ENCODE assay signal across 16 cellular contexts in genomic region chr5:62450259-62450658, GRCh38. TPM values are rescaled to one million over a fixed set of nuclear protein-coding genes. Genes with fewer than 3 reads are reported as not detected.
DNase-seq lines count a peak whose midpoint lies in the region; ATAC-seq, FAIRE-seq and TF ChIP-seq lines count a peak whose summit lies in the region.
"Had no signal": no experiment of that assay in that cellular context is flagged by ENCODE, and none has a peak within 500 bp of the region (broad histone marks: within the 10 kb centered on the region; RNA-seq: fewer than 3 reads in every experiment).

No MANE protein-coding gene starts in this region.

- no peak overlapping the region for H3K9ac ChIP-seq in IMR-90 (ENCODE audit: low read depth, low read length)

- no peak for TF ChIP-seq RAD21 in IMR-90 (IDR thresholded peaks at IDR 0.05; ENCODE audit: low read length)

- no peaks in the 10 kb centered on the region for H3K4me1 ChIP-seq in IMR-90 (ENCODE audit: control insufficient read depth, insufficient read depth, low read length)

- no peaks in the 10 kb centered on the region for H3K9me3 ChIP-seq in IMR-90 (ENCODE audit: control insufficient read depth, insufficient read depth, low read length)
- H3K9me3 ChIP-seq: Caco-2 had no signal

- in situ Hi-C loops in IMR-90 (cut with MboI; ENCODE audit: low sequenced_read_pairs): no loop called here

- no peak for DNase-seq in activated CD4-positive, CD25-positive, alpha-beta regulatory T cell treated with anti-CD3 and anti-CD28 coated beads, Interleukin-2, amount 50 U/mL, for 72 hours
- DNase-seq in IMR-90 (peak; percentile 27), fibroblast of mammary gland (ENCODE audit: low read depth) (peak; percentile 30), occipital lobe (lab: John Stamatoyannopoulos, UW) (no peak), GM19239 (ENCODE audit: insufficient read length, low spot score) (no peak)
- DNase-seq: Caco-2; CD8-positive, alpha-beta memory T cell; DND-41; GF-D8; H7 had no signal

- no peak overlapping the region for H3K14ac ChIP-seq in IMR-90 (replicated peaks; ENCODE audit: low read depth, low read length)

- no peak for TF ChIP-seq CTCF in IMR-90 (conservative IDR thresholded peaks at IDR 0.05; ENCODE audit: low read depth, low read length)
- no peak for TF ChIP-seq CTCF in fibroblast of mammary gland (conservative IDR thresholded peaks at IDR 0.05; ENCODE audit: control insufficient read depth, insufficient read depth, low read depth, low read length)

- CTCF ChIA-PET in IMR-90 (lab: Yijun Ruan, JAX): interaction anchor here (0.8 to 1.2 kb wide), 2 partner anchors 10 to 24 kb away, joined by 3 read pairs; no protein-coding TSS in a partner anchor

- no peak overlapping the region for H2BK20ac ChIP-seq in IMR-90 (ENCODE audit: low read depth, low read length)

- no peak for TF ChIP-seq POLR2A in IMR-90 (IDR thresholded peaks at IDR 0.05; ENCODE audit: low read depth, low read length)

- no peak overlapping the region for H3K4me3 ChIP-seq in IMR-90 (ENCODE audit: insufficient read depth, low read depth, low read length)
- no peak overlapping the region for H3K4me3 ChIP-seq in fibroblast of mammary gland (ENCODE audit: control insufficient read depth, low read depth, low read length)
- H3K4me3 ChIP-seq: GM23338, K562 had no signal

- H4K8ac ChIP-seq in IMR-90 (ENCODE audit: low read depth in 2 of 2, low read length in 2 of 2): no peak overlapping the region

- intact Hi-C loops in IMR-90 (cut with micrococcal nuclease): no loop called here

- no peak overlapping the region for H3K4me2 ChIP-seq in IMR-90 (ENCODE audit: low read depth, low read length)
- H3K4me2 ChIP-seq: GM23338 had no signal

- H4K5ac ChIP-seq in IMR-90 (ENCODE audit: low read depth, low read length): no peak overlapping the region

- H2BK5ac ChIP-seq in IMR-90 (ENCODE audit: low read depth, low read length, poor library complexity, severe bottlenecking): no peak overlapping the region

- peak; percentile 45 to 70 for ATAC-seq in activated CD4-positive, CD25-positive, alpha-beta regulatory T cell treated with anti-CD3 and anti-CD28 coated beads, Interleukin-2, amount 50 U/mL, for 24 hours
- ATAC-seq in IMR-90 (ENCODE audit: low read depth) (no peak), HG03135 (IDR thresholded peaks at IDR 0.05; ENCODE audit: unreplicated experiment) (no peak)
- ATAC-seq: GM23338, K562 had no signal

- peaks cover 2% of the 10 kb centered on the region; the same call in 1 of the 2 replicates for H3K36me3 ChIP-seq in IMR-90 (ENCODE audit: control insufficient read depth, insufficient read depth, low read length)

- WGBS in IMR-90 (ENCODE audit: extremely low coverage in 2 of 2, insufficient read length in 1 of 2), 2 experiments: no CpG with 5 or more reads among the region's 2 CpGs

- no peak overlapping the region for H3K56ac ChIP-seq in IMR-90 (ENCODE audit: extremely low read depth, insufficient read depth, low read length)

- no peaks in the 10 kb centered on the region; the same call in 1 of the 2 replicates for H3K9me1 ChIP-seq in IMR-90 (ENCODE audit: insufficient read depth, low read length)

- no peak overlapping the region for H2AK9ac ChIP-seq in IMR-90 (replicated peaks; ENCODE audit: low read depth, low read length, poor library complexity)

- H4K91ac ChIP-seq in IMR-90 (ENCODE audit: insufficient read depth, low read depth, low read length): no peak overlapping the region

- POLR2A ChIA-PET in IMR-90 (lab: Charles Lee; ENCODE audit: unreplicated experiment): no interaction called here

- dilution Hi-C loops in IMR-90 (cut with HindIII; ENCODE audit: low sequenced_read_pairs, unreplicated experiment): no loop called here

- H3K27me3 ChIP-seq in IMR-90 (ENCODE audit: control insufficient read depth, insufficient read depth, low read length): no peaks in the 10 kb centered on the region

- no peak overlapping the region for H2AK5ac ChIP-seq in IMR-90 (ENCODE audit: low read depth, low read length)

- no peak for FAIRE-seq in GM19239 (lab: Jason Lieb, UNC)
- FAIRE-seq: K562 had no signal

- H3K79me1 ChIP-seq in IMR-90 (ENCODE audit: low read depth in 1 of 2, low read length in 2 of 2): peaks cover 2 to 4% of the 10 kb centered on the region in 2 experiments

- no TSS peak for BruUV-seq in IMR-90 (replicated peaks; lab: Mats Ljungman, UMichigan)

- no peak overlapping the region for H3K4ac ChIP-seq in IMR-90 (ENCODE audit: low read depth, low read length)

- H3K23ac ChIP-seq in IMR-90 (ENCODE audit: low read depth, low read length): no peak overlapping the region

- no peak overlapping the region for H3K18ac ChIP-seq in IMR-90 (ENCODE audit: low read depth, low read length)

- no peak overlapping the region for H2BK15ac ChIP-seq in IMR-90 (ENCODE audit: low read depth, low read length)

- H3K27ac ChIP-seq in IMR-90 (ENCODE audit: insufficient read depth, low read length): no peak overlapping the region
- H3K27ac ChIP-seq: 22Rv1, HL-60 had no signal

- H2BK120ac ChIP-seq in IMR-90 (ENCODE audit: low read depth, low read length): no peak overlapping the region

- H2AFZ ChIP-seq in IMR-90 (replicated peaks; ENCODE audit: low read length, poor library complexity): no peak overlapping the region
- H2AFZ ChIP-seq: GM23338 had no signal

- H4K20me1 ChIP-seq in IMR-90 (ENCODE audit: insufficient read depth, low read length): no peaks in the 10 kb centered on the region

TF ChIP-seq in IMR-90, 13 proteins besides CTCF, POLR2A, EP300 and RAD21:
- no peak for TF ChIP-seq SMC3 (IDR thresholded peaks at IDR 0.05; ENCODE audit: low read depth, low read length)
- TF ChIP-seq CEBPB (IDR thresholded peaks at IDR 0.05; ENCODE audit: low read depth, low read length): no peak
- TF ChIP-seq FOS (IDR thresholded peaks at IDR 0.05; ENCODE audit: low read depth, low read length): no peak
- no peak for TF ChIP-seq CHD1 (IDR thresholded peaks at IDR 0.05; ENCODE audit: low read depth, low read length)
- TF ChIP-seq RCOR1 (IDR thresholded peaks at IDR 0.05; ENCODE audit: insufficient replicate concordance, low read length): no peak
- no peak for TF ChIP-seq BHLHE40 (IDR thresholded peaks at IDR 0.05; ENCODE audit: low read depth, low read length)
- TF ChIP-seq NFE2L2 (IDR thresholded peaks at IDR 0.05; ENCODE audit: low read depth, low read length): no peak
- no peak for TF ChIP-seq MAFK (IDR thresholded peaks at IDR 0.05; ENCODE audit: low read depth, low read length)
- no peak for TF ChIP-seq ELK1 (IDR thresholded peaks at IDR 0.05; ENCODE audit: borderline replicate concordance, low read depth, low read length)
- TF ChIP-seq RFX5 (IDR thresholded peaks at IDR 0.05; ENCODE audit: low read depth, low read length): no peak
- TF ChIP-seq USF2 (IDR thresholded peaks at IDR 0.05; ENCODE audit: low read depth, low read length): no peak
- TF ChIP-seq MAZ (IDR thresholded peaks at IDR 0.05; ENCODE audit: borderline replicate concordance, low read depth, low read length): no peak
- no peak for TF ChIP-seq MXI1 (IDR thresholded peaks at IDR 0.05; ENCODE audit: borderline replicate concordance, low read depth, low read length)

RNA-seq across cellular contexts. Expression of gene IPO11, which starts 37.7 kb away (rescaled TPM):
- total RNA-seq in IMR-90 (2012; rRNA removed) (34.4 and 40.0 TPM in 2 replicates), occipital lobe (35.9 TPM)
- 8.3 and 12.6 TPM in 2 replicates for polyA plus RNA-seq in IMR-90 (2012; rRNA removed)
- polyA plus RNA-seq in IMR-90 (2012; cell fraction: cytosol; rRNA removed): 3.0 and 5.3 TPM in 2 replicates
- polyA plus RNA-seq in IMR-90 (2012; cell fraction: nucleus; rRNA removed; ENCODE audit: low replicate concordance): 2.8 and 9.2 TPM in 2 replicates

RNA-seq across cellular contexts. Expression of gene DIMT1, which starts 46.6 kb away (rescaled TPM):
- total RNA-seq in IMR-90 (2012; rRNA removed) (45.3 and 46.4 TPM in 2 replicates), occipital lobe (19.8 TPM)
- polyA plus RNA-seq in IMR-90 (2012; rRNA removed): 22.3 and 27.5 TPM in 2 replicates
- polyA plus RNA-seq in IMR-90 (2012; cell fraction: cytosol; rRNA removed): 9.4 and 12.3 TPM in 2 replicates
- polyA plus RNA-seq in IMR-90 (2012; cell fraction: nucleus; rRNA removed; ENCODE audit: low replicate concordance): 7.8 and 18.5 TPM in 2 replicates

Comparison
In these comparisons a context has a peak if more than half of its experiments do, and no peak if none do; other contexts are left out.
1. ATAC-seq: peak in activated CD4-positive, CD25-positive, alpha-beta regulatory T cell treated with anti-CD3 and anti-CD28 coated beads, Interleukin-2, amount 50 U/mL, for 24 hours (2 of 2); none in IMR-90 (single experiment) and HG03135 (single experiment).
2. DNase-seq: peak in IMR-90 (single experiment) and fibroblast of mammary gland (single experiment); none in activated CD4-positive, CD25-positive, alpha-beta regulatory T cell treated with anti-CD3 and anti-CD28 coated beads, Interleukin-2, amount 50 U/mL, for 72 hours (single experiment), occipital lobe (single experiment) and GM19239 (single experiment).